ENCODE assay signal across 8 cellular contexts in the genomic region with DNA sequence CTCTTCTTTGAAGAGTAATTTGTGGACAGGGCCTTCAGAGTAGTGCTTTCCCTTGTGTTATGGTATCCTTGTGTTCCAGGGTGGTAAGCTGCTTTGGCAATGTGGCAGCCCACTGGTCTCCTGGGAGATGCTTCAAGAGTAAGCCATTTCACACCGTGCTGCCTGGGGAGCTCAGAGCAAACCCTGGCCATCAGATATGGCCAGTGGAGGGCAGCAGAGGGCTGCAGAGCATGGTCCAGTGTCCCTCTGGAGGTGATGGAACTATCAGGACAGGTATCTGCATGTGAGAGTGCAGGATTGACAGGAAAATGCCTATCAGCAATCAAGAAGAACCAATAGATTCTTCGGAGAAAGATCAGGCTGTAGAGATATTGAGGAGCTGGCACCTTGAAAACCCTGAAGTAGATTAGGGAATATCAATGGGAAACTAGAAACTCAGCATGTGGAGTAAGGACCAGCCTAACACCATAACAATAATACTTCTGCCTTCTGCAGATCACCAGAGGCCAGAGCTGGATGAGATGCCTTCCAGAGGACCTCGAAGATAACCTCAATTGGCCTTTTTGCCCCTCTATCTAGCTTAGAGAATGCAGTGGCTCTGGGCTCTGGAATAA.
A peak's percentile ranks its signal among the peaks of the same experiment; 100 is the strongest.
DNase-seq lines count a peak whose midpoint lies in the region; ATAC-seq and TF ChIP-seq lines count a peak whose summit lies in the region.

No MANE protein-coding gene starts in this region.

- no peak overlapping the region for H3K27ac ChIP-seq in RWPE2 (ENCODE audit: poor library complexity, severe bottlenecking)

- intact Hi-C loops in posterior cingulate gyrus (cut with DNase I): loop anchor here (1.0 to 5.0 kb wide), 4 partner anchors 116 to 517 kb away; no protein-coding TSS in a partner anchor

- H3K4me1 ChIP-seq in RWPE2 (ENCODE audit: insufficient read depth, poor library complexity, severe bottlenecking): no peaks in the 10 kb centered on the region

- no peak overlapping the region for H3K4me3 ChIP-seq in H7 (ENCODE audit: insufficient read depth, low read depth, low read length)
- no peak overlapping the region for H3K4me3 ChIP-seq in RWPE2 (ENCODE audit: severe bottlenecking)
- no peak overlapping the region for H3K4me3 ChIP-seq in fibroblast of pulmonary artery (replicated peaks; ENCODE audit: low read depth, low read length)

- H3K36me3 ChIP-seq in H7 (replicated peaks; ENCODE audit: control insufficient read depth, insufficient read depth, low read length) (no peaks in the 10 kb centered on the region), RWPE2 (ENCODE audit: low read depth) (no peaks in the 10 kb centered on the region)

- H3K9me3 ChIP-seq in RWPE2 (ENCODE audit: severe bottlenecking): no peaks in the 10 kb centered on the region

- H3K27me3 ChIP-seq in H7 (ENCODE audit: control insufficient read depth, insufficient read depth, low read length): no peaks in the 10 kb centered on the region
- no peaks in the 10 kb centered on the region for H3K27me3 ChIP-seq in RWPE2 (ENCODE audit: insufficient read depth, poor library complexity, severe bottlenecking)

- ATAC-seq in RWPE2 (ENCODE audit: low read depth): peak; percentile 92

- peak; percentile 17 to 20 for DNase-seq in stimulated activated CD4-positive, alpha-beta T cell treated with anti-CD3 and anti-CD28 coated beads, Interleukin-2, amount 100 ng/mL, for 48 hours
- no peak for DNase-seq in stimulated activated CD4-positive, alpha-beta T cell treated with anti-CD3 and anti-CD28 coated beads, Interleukin-4, amount 100 ng/mL, for 1 hour
- DNase-seq in H7 (peak; percentile 47), RWPE2 (ENCODE audit: low spot score) (no peak), fibroblast of pulmonary artery (ENCODE audit: low read depth) (peak; percentile 18), posterior cingulate gyrus (peak; percentile 36 to 96 (median 74)), KG1 (lab: John Stamatoyannopoulos, UW) (no peak)

- TF ChIP-seq CTCF in LNCAP (IDR thresholded peaks at IDR 0.05) (peak; percentile 87), RWPE2 (IDR thresholded peaks at IDR 0.05; ENCODE audit: poor library complexity, severe bottlenecking) (peak; percentile 77), fibroblast of pulmonary artery (IDR thresholded peaks at IDR 0.05; ENCODE audit: low read length, missing control alignments) (peak; percentile 72)

Comparison
In these comparisons a context has a peak if more than half of its experiments do, and no peak if none do; other contexts are left out.
1. DNase-seq: peak in stimulated activated CD4-positive, alpha-beta T cell treated with anti-CD3 and anti-CD28 coated beads, Interleukin-2, amount 100 ng/mL, for 48 hours (2 of 2), H7 (single experiment), fibroblast of pulmonary artery (single experiment) and posterior cingulate gyrus (10 of 10); none in stimulated activated CD4-positive, alpha-beta T cell treated with anti-CD3 and anti-CD28 coated beads, Interleukin-4, amount 100 ng/mL, for 1 hour (single experiment), RWPE2 (single experiment) and KG1 (single experiment).
2. Peak in every context shown above with its lines, with median percentiles within 50 percentile points of each other: CTCF ChIP-seq.